20 cellular contexts compared by ENCODE assay signal in genomic region chr7:113200281-113200680, GRCh38.
"Had no signal": no experiment of that assay in that cellular context is flagged by ENCODE, and none has a peak within 500 bp of the region (broad histone marks: within the 10 kb centered on the region; RNA-seq: fewer than 3 reads in every experiment).

No MANE protein-coding gene starts in this region.

- DNase-seq: cortex of kidney; dorsolateral prefrontal cortex; effector CD8-positive, alpha-beta T cell; foreskin keratinocyte; immature natural killer cell; kidney; left cardiac atrium; left ventricle myocardium inferior; lower lobe of right lung; mesenchymal stem cell; midbrain; naive B cell; nephron progenitor cell; psoas muscle; retina; right lobe of liver; stimulated activated CD4-positive, alpha-beta T cell treated with anti-CD3 and anti-CD28 coated beads, Interleukin-12 subunit alpha, Interleukin-12 subunit beta, amount 100 ng/mL, for 4 hours; stimulated activated naive CD4-positive, alpha-beta T cell treated with Interleukin-2 at 50 U/mL for 16 hours; trophoblast cell had no signal

- H3K4me1 ChIP-seq: left ventricle myocardium inferior, lower lobe of right lung, right lobe of liver had no signal

- ATAC-seq: foreskin keratinocyte, left cardiac atrium, lower lobe of right lung, psoas muscle, right lobe of liver had no signal

- H3K27ac ChIP-seq: foreskin keratinocyte, left ventricle myocardium inferior, lower lobe of right lung, psoas muscle, right lobe of liver, skin epidermis had no signal

- H3K4me3 ChIP-seq: dorsolateral prefrontal cortex, left ventricle myocardium inferior, lower lobe of right lung, psoas muscle, right lobe of liver, skin epidermis had no signal

- H3K9me3 ChIP-seq: left ventricle myocardium inferior, lower lobe of right lung, psoas muscle, right lobe of liver had no signal

- H3K27me3 ChIP-seq: foreskin keratinocyte, right lobe of liver had no signal

- H3K36me3 ChIP-seq: left ventricle myocardium inferior, lower lobe of right lung, right lobe of liver had no signal
